In the genomic region with DNA sequence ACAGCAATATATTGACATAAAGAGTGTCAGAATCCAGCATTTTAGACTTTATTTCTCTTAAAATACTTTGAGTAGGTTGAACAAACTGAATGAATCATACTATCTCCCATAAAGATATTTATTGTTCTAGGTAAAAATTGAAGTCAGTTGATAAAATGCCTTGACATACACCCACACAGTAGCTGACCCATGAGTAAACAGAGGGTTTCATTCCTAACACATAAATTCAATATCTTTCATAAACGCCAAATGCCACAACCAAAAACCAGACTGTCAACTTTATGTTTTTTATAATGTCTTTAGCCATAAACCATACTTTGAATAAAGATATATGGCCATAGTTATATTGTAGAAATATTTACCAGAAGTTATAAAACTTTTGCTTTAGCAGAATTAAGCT, we compare ENCODE assay signal across 22 cellular contexts.
"Had no signal": no experiment of that assay in that cellular context is flagged by ENCODE, and none has a peak within 500 bp of the region (broad histone marks: within the 10 kb centered on the region; RNA-seq: fewer than 3 reads in every experiment).

No MANE protein-coding gene starts in this region.

- H3K9me3 Mint-ChIP-seq: activated CD4-positive, alpha-beta memory T cell treated with anti-CD3 and anti-CD28 coated beads, Interleukin-2, amount 10 ng/mL, durations not matched to agents 7 days and 5 days had no signal

- H3K79me2 ChIP-seq: parathyroid adenoma had no signal

- H3K27ac ChIP-seq: gastroesophageal sphincter, heart left ventricle, left ventricle myocardium inferior, parathyroid adenoma, spleen, tibial nerve, uterus had no signal

- H3K9ac ChIP-seq: parathyroid adenoma had no signal

- H3K36me3 Mint-ChIP-seq: activated CD8-positive, alpha-beta memory T cell treated with anti-CD3 and anti-CD28 coated beads, Interleukin-2, amount 10 ng/mL, durations not matched to agents 7 days and 5 days; activated naive CD8-positive, alpha-beta T cell treated with anti-CD3 and anti-CD28 coated beads for 36 hours; brain; naive B cell; WTC11 had no signal

- ATAC-seq: activated CD4-positive, alpha-beta T cell treated with anti-CD3 and anti-CD28 coated beads for 36 hours; activated CD8-positive, alpha-beta memory T cell treated with anti-CD3 and anti-CD28 coated beads, Interleukin-2, amount 10 ng/mL, durations not matched to agents 7 days and 5 days; gastroesophageal sphincter; heart left ventricle; sciatic nerve; WTC11 had no signal

- H3K9me3 ChIP-seq: gastroesophageal sphincter, left ventricle myocardium inferior, spleen, tibial nerve, uterus had no signal

- H3K27me3 ChIP-seq: gastroesophageal sphincter, heart left ventricle, spleen, tibial nerve, uterus had no signal

- DNase-seq: activated CD4-positive, alpha-beta memory T cell treated with anti-CD3 and anti-CD28 coated beads, Interleukin-2, amount 10 ng/mL, durations not matched to agents 7 days and 5 days; activated CD4-positive, alpha-beta T cell treated with anti-CD3 and anti-CD28 coated beads for 36 hours; activated CD8-positive, alpha-beta memory T cell treated with anti-CD3 and anti-CD28 coated beads, Interleukin-2, amount 10 ng/mL, durations not matched to agents 7 days and 5 days; activated naive CD4-positive, alpha-beta T cell; activated naive CD8-positive, alpha-beta T cell treated with anti-CD3 and anti-CD28 coated beads for 36 hours; cortex of kidney; effector CD4-positive, alpha-beta T cell; heart left ventricle; left ventricle myocardium inferior; naive B cell; spleen; stimulated activated naive CD4-positive, alpha-beta T cell; substantia nigra; uterus had no signal

- H3K27ac Mint-ChIP-seq: activated CD4-positive, alpha-beta memory T cell treated with anti-CD3 and anti-CD28 coated beads, Interleukin-2, amount 10 ng/mL, durations not matched to agents 7 days and 5 days; activated CD4-positive, alpha-beta T cell treated with anti-CD3 and anti-CD28 coated beads for 36 hours; activated CD8-positive, alpha-beta memory T cell treated with anti-CD3 and anti-CD28 coated beads, Interleukin-2, amount 10 ng/mL, durations not matched to agents 7 days and 5 days; activated naive CD8-positive, alpha-beta T cell treated with anti-CD3 and anti-CD28 coated beads for 36 hours; brain; naive B cell; T-helper 2 cell treated with Interferon-gamma antibody and Interleukin-4, amounts not matched to agents 5 μg/mL and 100 μg/mL, for 36 hours; WTC11 had no signal

- H3K4me3 Mint-ChIP-seq: activated CD4-positive, alpha-beta memory T cell treated with anti-CD3 and anti-CD28 coated beads, Interleukin-2, amount 10 ng/mL, durations not matched to agents 7 days and 5 days; activated CD4-positive, alpha-beta T cell treated with anti-CD3 and anti-CD28 coated beads for 36 hours; activated CD8-positive, alpha-beta memory T cell treated with anti-CD3 and anti-CD28 coated beads, Interleukin-2, amount 10 ng/mL, durations not matched to agents 7 days and 5 days; activated naive CD8-positive, alpha-beta T cell treated with anti-CD3 and anti-CD28 coated beads for 36 hours; brain; naive B cell; neural crest cell; T-helper 2 cell treated with Interferon-gamma antibody and Interleukin-4, amounts not matched to agents 5 μg/mL and 100 μg/mL, for 36 hours; WTC11 had no signal

- H3K36me3 ChIP-seq: gastroesophageal sphincter, heart left ventricle, left ventricle myocardium inferior, spleen, tibial nerve, uterus had no signal

- H2AFZ ChIP-seq: parathyroid adenoma had no signal

- H3K27me3 Mint-ChIP-seq: activated CD4-positive, alpha-beta memory T cell treated with anti-CD3 and anti-CD28 coated beads, Interleukin-2, amount 10 ng/mL, durations not matched to agents 7 days and 5 days; activated CD4-positive, alpha-beta T cell treated with anti-CD3 and anti-CD28 coated beads for 36 hours; activated CD8-positive, alpha-beta memory T cell treated with anti-CD3 and anti-CD28 coated beads, Interleukin-2, amount 10 ng/mL, durations not matched to agents 7 days and 5 days; activated naive CD8-positive, alpha-beta T cell treated with anti-CD3 and anti-CD28 coated beads for 36 hours; brain; naive B cell had no signal

- H3K4me1 Mint-ChIP-seq: activated CD4-positive, alpha-beta memory T cell treated with anti-CD3 and anti-CD28 coated beads, Interleukin-2, amount 10 ng/mL, durations not matched to agents 7 days and 5 days; activated CD4-positive, alpha-beta T cell treated with anti-CD3 and anti-CD28 coated beads for 36 hours; activated CD8-positive, alpha-beta memory T cell treated with anti-CD3 and anti-CD28 coated beads, Interleukin-2, amount 10 ng/mL, durations not matched to agents 7 days and 5 days; activated naive CD8-positive, alpha-beta T cell treated with anti-CD3 and anti-CD28 coated beads for 36 hours; naive B cell had no signal

- H3K4me1 ChIP-seq: gastroesophageal sphincter, heart left ventricle, left ventricle myocardium inferior, parathyroid adenoma, spleen, tibial nerve, uterus had no signal

- H3K4me3 ChIP-seq: gastroesophageal sphincter, heart left ventricle, left ventricle myocardium inferior, spleen, tibial nerve, uterus had no signal
